In genomic region chr6:119323478-119323877, GRCh38 we compare ENCODE assay signal across 28 cellular contexts. TPM values are rescaled to one million over a fixed set of nuclear protein-coding genes. Genes with fewer than 3 reads are reported as not detected.
DNase-seq lines count a peak whose midpoint lies in the region; ATAC-seq, FAIRE-seq and TF ChIP-seq lines count a peak whose summit lies in the region.
"Had no signal": no experiment of that assay in that cellular context is flagged by ENCODE, and none has a peak within 500 bp of the region (broad histone marks: within the 10 kb centered on the region; RNA-seq: fewer than 3 reads in every experiment).

No MANE protein-coding gene starts in this region.

- POLR2A ChIA-PET in K562 (lab: Yijun Ruan, JAX): no interaction called here

- intact Hi-C loops in K562 (cut with micrococcal nuclease): no loop called here

- no peak overlapping the region for H3K4me2 ChIP-seq in K562 (ENCODE audit: insufficient read depth, low read length)
- H3K4me2 ChIP-seq: BLaER1 treated with 17β-estradiol and CSF1 and Interleukin-3, amounts not matched to agents 10 nM and 100 nM; smooth muscle cell had no signal

- TF ChIP-seq RAD21 in K562 (CRISPR knock-in tag; conservative IDR thresholded peaks at IDR 0.05 in 1 of 2, IDR thresholded peaks at IDR 0.05 in 1 of 2): no peak

- TF ChIP-seq CTCF in K562 (IDR thresholded peaks at IDR 0.05 in 2 of 3, conservative IDR thresholded peaks at IDR 0.05 in 1 of 3; ENCODE audit: insufficient read depth in 2 of 3, low read depth in 1 of 3, low read length in 3 of 3) (no peak), kidney epithelial cell (IDR thresholded peaks at IDR 0.05; ENCODE audit: insufficient read depth, low read length, poor library complexity, severe bottlenecking) (no peak)

- H3K27me3 ChIP-seq in K562 (ENCODE audit: control insufficient read depth in 2 of 2, insufficient read depth in 2 of 2, low read length in 2 of 2): no peaks in the 10 kb centered on the region
- H3K27me3 ChIP-seq in kidney epithelial cell (ENCODE audit: control insufficient read depth, insufficient read depth, low read length): no peaks in the 10 kb centered on the region
- H3K27me3 ChIP-seq: BLaER1 treated with 17β-estradiol and CSF1 and Interleukin-3, amounts not matched to agents 10 nM and 100 nM; gastrocnemius medialis; upper lobe of left lung had no signal

- no peak overlapping the region for H3K27ac ChIP-seq in K562 (ENCODE audit: extremely low read depth, low read depth, low read length)
- H3K27ac ChIP-seq: BLaER1 treated with 17β-estradiol and CSF1 and Interleukin-3, amounts not matched to agents 10 nM and 100 nM; gastrocnemius medialis; HL-60; upper lobe of left lung had no signal

- H3K4me3 ChIP-seq in K562 (no peak overlapping the region), kidney epithelial cell (ENCODE audit: low read depth, low read length) (no peak overlapping the region)
- H3K4me3 ChIP-seq: BLaER1 treated with 17β-estradiol and CSF1 and Interleukin-3, amounts not matched to agents 10 nM and 100 nM; gastrocnemius medialis; smooth muscle cell; upper lobe of left lung had no signal

- peaks cover 73% of the 10 kb centered on the region for H3K36me3 ChIP-seq in K562 (ENCODE audit: control insufficient read depth, insufficient read depth, low read length)
- H3K36me3 ChIP-seq in kidney epithelial cell (ENCODE audit: control insufficient read depth, insufficient read depth, low read length): no peaks in the 10 kb centered on the region
- H3K36me3 ChIP-seq: BLaER1 treated with 17β-estradiol and CSF1 and Interleukin-3, amounts not matched to agents 10 nM and 100 nM; gastrocnemius medialis had no signal

- ATAC-seq in K562: no peak
- no peak for ATAC-seq in stimulated activated naive CD8-positive, alpha-beta T cell treated with anti-CD3 and anti-CD28 coated beads, Interleukin-15, Interleukin-2, amounts not matched to agents 100 U/mL and 50 U/mL, for 24 hours
- ATAC-seq: gastrocnemius medialis, Panc1, WTC11 had no signal

- TF ChIP-seq POLR2A in H54 (IDR thresholded peaks at IDR 0.05; ENCODE audit: low read depth, low read length): no peak
- no peak for TF ChIP-seq POLR2A in K562 (conservative IDR thresholded peaks at IDR 0.05)

- peaks cover 17% of the 10 kb centered on the region for H4K20me1 ChIP-seq in K562 (replicated peaks; ENCODE audit: control insufficient read depth, insufficient read depth, low read length)

- H3K9me3 ChIP-seq in K562 (replicated peaks; ENCODE audit: control insufficient read depth, insufficient read depth, low read depth, low read length): no peaks in the 10 kb centered on the region
- H3K9me3 ChIP-seq: BLaER1 treated with 17β-estradiol and CSF1 and Interleukin-3, amounts not matched to agents 10 nM and 100 nM; gastrocnemius medialis; upper lobe of left lung had no signal

- DNase-seq in H54 (ENCODE audit: insufficient read length, low spot score): no peak
- DNase-seq in M059J (ENCODE audit: low read depth): peak; percentile 17
- DNase-seq in K562 (ENCODE audit: extremely low read depth in 1 of 4, low spot score in 3 of 4): no peak
- peak; percentile 28 for DNase-seq in kidney epithelial cell (ENCODE audit: low read depth)
- no peak for DNase-seq in stimulated activated CD4-positive, alpha-beta T cell treated with anti-CD3 and anti-CD28 coated beads, Interleukin-2, amount 100 ng/mL, for 24 hours
- DNase-seq in OCI-M1 (lab: John Stamatoyannopoulos, UW): no peak
- no peak for DNase-seq in stimulated activated naive CD8-positive, alpha-beta T cell treated with anti-CD3 and anti-CD28 coated beads, Interleukin-15, Interleukin-2, amounts not matched to agents 100 U/mL and 50 U/mL, for 24 hours
- DNase-seq: activated naive CD4-positive, alpha-beta T cell treated with anti-CD3 and anti-CD28 coated beads, Interleukin-2, amount 50 U/mL, for 16 hours; cortex of kidney; endodermal cell; gastrocnemius medialis; GF-D8; hippocampal formation; Kasumi-1; midbrain; NCI-H1092; NCI-H187 treated with DMSO at 0.1 percent for 48 hours; NCI-H2171 treated with DMSO at 0.1 percent for 48 hours; NCI-H510A treated with DMSO at 0.1 percent for 48 hours; NK-92 treated with Interleukin-12 subunit alpha and Interleukin-12 subunit beta, amount 100 ng/mL, for 24 hours; SW 1271; upper lobe of left lung had no signal

- no peak overlapping the region for H2AFZ ChIP-seq in K562 (ENCODE audit: low read depth, low read length)

- H3K9me1 ChIP-seq in K562 (ENCODE audit: control insufficient read depth, insufficient read depth, low read length): peaks cover 5% of the 10 kb centered on the region

- TF ChIP-seq EP300 in K562 (IDR thresholded peaks at IDR 0.05; ENCODE audit: low read length): no peak

- BruUV-seq in K562 (replicated peaks; lab: Mats Ljungman, UMichigan): no TSS peak

- peaks cover 99% of the 10 kb centered on the region for H3K79me2 ChIP-seq in K562 (ENCODE audit: control insufficient read depth, insufficient read depth, low read length)

- H3K9ac ChIP-seq in K562 (ENCODE audit: insufficient read depth in 1 of 2, low read depth in 2 of 2, low read length in 2 of 2): no peak overlapping the region
- H3K9ac ChIP-seq: BLaER1 treated with 17β-estradiol and CSF1 and Interleukin-3, amounts not matched to agents 10 nM and 100 nM had no signal

- H3K4me1 ChIP-seq in K562 (replicated peaks in 1 of 2; ENCODE audit: control insufficient read depth in 2 of 2, insufficient read depth in 2 of 2, low read length in 2 of 2): peaks cover 23 to 61% of the 10 kb centered on the region in 2 experiments
- H3K4me1 ChIP-seq: BLaER1 treated with 17β-estradiol and CSF1 and Interleukin-3, amounts not matched to agents 10 nM and 100 nM; gastrocnemius medialis had no signal

- in situ Hi-C loops in K562 (cut with MboI): no loop called here

- peak; percentile 30 for FAIRE-seq in H54 (lab: Jason Lieb, UNC)
- no peak for FAIRE-seq in K562 (lab: Jason Lieb, UNC)
- FAIRE-seq: GM18507 had no signal

- 100% methylated on average over 2 of the region's 2 CpGs for WGBS in K562 (ENCODE audit: insufficient coverage, low coverage, missing lambda C conversion rate)

- CTCF ChIA-PET in K562 (lab: Yijun Ruan, JAX; ENCODE audit: low intra/inter-chr PET ratio): no interaction called here

TF ChIP-seq in K562, 482 proteins besides CTCF, POLR2A, EP300 and RAD21:
- TF ChIP-seq KAT8 (IDR thresholded peaks at IDR 0.05; ENCODE audit: low read depth): no peak
- no peak for TF ChIP-seq POU5F1 (IDR thresholded peaks at IDR 0.05; ENCODE audit: borderline replicate concordance, low read depth, low read length, partially characterized antibody)
- TF ChIP-seq, protein P1, sequence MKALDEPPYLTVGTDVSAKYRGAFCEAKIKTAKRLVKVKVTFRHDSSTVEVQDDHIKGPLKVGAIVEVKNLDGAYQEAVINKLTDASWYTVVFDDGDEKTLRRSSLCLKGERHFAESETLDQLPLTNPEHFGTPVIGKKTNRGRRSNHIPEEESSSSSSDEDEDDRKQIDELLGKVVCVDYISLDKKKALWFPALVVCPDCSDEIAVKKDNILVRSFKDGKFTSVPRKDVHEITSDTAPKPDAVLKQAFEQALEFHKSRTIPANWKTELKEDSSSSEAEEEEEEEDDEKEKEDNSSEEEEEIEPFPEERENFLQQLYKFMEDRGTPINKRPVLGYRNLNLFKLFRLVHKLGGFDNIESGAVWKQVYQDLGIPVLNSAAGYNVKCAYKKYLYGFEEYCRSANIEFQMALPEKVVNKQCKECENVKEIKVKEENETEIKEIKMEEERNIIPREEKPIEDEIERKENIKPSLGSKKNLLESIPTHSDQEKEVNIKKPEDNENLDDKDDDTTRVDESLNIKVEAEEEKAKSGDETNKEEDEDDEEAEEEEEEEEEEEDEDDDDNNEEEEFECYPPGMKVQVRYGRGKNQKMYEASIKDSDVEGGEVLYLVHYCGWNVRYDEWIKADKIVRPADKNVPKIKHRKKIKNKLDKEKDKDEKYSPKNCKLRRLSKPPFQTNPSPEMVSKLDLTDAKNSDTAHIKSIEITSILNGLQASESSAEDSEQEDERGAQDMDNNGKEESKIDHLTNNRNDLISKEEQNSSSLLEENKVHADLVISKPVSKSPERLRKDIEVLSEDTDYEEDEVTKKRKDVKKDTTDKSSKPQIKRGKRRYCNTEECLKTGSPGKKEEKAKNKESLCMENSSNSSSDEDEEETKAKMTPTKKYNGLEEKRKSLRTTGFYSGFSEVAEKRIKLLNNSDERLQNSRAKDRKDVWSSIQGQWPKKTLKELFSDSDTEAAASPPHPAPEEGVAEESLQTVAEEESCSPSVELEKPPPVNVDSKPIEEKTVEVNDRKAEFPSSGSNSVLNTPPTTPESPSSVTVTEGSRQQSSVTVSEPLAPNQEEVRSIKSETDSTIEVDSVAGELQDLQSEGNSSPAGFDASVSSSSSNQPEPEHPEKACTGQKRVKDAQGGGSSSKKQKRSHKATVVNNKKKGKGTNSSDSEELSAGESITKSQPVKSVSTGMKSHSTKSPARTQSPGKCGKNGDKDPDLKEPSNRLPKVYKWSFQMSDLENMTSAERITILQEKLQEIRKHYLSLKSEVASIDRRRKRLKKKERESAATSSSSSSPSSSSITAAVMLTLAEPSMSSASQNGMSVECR (CRISPR knock-in tag; IDR thresholded peaks at IDR 0.05): no peak
- peak; percentile 11 for TF ChIP-seq MEIS2 (IDR thresholded peaks at IDR 0.05; ENCODE audit: partially characterized antibody)

RNA-seq across cellular contexts. Expression of gene MAN1A1, which starts 26.1 kb away (rescaled TPM):
- total RNA-seq in M059J (2014; rRNA removed; shearing (Covaris generic)): 5.0 and 6.8 TPM in 2 replicates
- 34.5 and 78.1 TPM in 2 replicates for total RNA-seq in K562 (2011; cell fraction: chromatin; rRNA removed; ENCODE audit: low replicate concordance)
- 44.4 and 48.3 TPM in 2 replicates for total RNA-seq in K562 (2011; cell fraction: nucleolus; rRNA removed)
- total RNA-seq in K562 (2011; cell fraction: nucleoplasm; rRNA removed): 69.6 and 93.7 TPM in 2 replicates
- total RNA-seq in K562 (2014; rRNA removed): 74.9 and 77.6 TPM in 2 replicates
- 68.7 and 75.4 TPM in 2 replicates for total RNA-seq in K562 (2014; rRNA removed; fragmentation: Illumina TruSeq; extraction: Trizol)
- 51.1 and 55.2 TPM in 2 replicates for total RNA-seq in K562 (2015; rRNA removed; fragmentation: Illumina TruSeq; extraction: Trizol)
- total RNA-seq in K562 (2021): 75.0 and 78.4 TPM in 2 replicates
- polyA plus RNA-seq in K562 (2011; rRNA removed): 33.3 and 59.7 TPM in 2 replicates
- polyA plus RNA-seq in K562 (2011; cell fraction: cytosol; rRNA removed): 15.3 and 17.2 TPM in 2 replicates
- polyA plus RNA-seq in K562 (2011; cell fraction: nucleus; rRNA removed): 12.3 and 13.9 TPM in 2 replicates
- polyA plus RNA-seq in K562 (2012): 44.4 and 59.0 TPM in 2 replicates
- polyA plus RNA-seq in K562 (2014; fragmentation: Illumina TruSeq; extraction: Trizol): 50.5 and 62.6 TPM in 2 replicates
- 10 to 100 TPM; 24.5 to 27.7 TPM for polyA plus RNA-seq in K562 (2014; fragmentation: Nextera tagmentation; extraction: Ambion mirVana)
- 47.5 and 48.7 TPM in 2 replicates for polyA plus RNA-seq in K562 (2014; rRNA removed)
- 39.6 and 50.2 TPM in 2 replicates for polyA minus RNA-seq in K562 (2011; rRNA and poly(A)+ RNA removed)
- 22.8 and 28.5 TPM in 2 replicates for polyA minus RNA-seq in K562 (2011; cell fraction: cytosol; rRNA and poly(A)+ RNA removed)
- 26.5 and 34.9 TPM in 2 replicates for polyA minus RNA-seq in K562 (2011; cell fraction: nucleus; rRNA and poly(A)+ RNA removed)
- total RNA-seq in kidney epithelial cell: 11.0 and 15.0 TPM in 2 replicates

Comparison
In these comparisons a context has a peak if more than half of its experiments do, and no peak if none do; other contexts are left out.
1. DNase-seq: peak in M059J (single experiment) and kidney epithelial cell (single experiment); none in H54 (single experiment), K562 (0 of 4), stimulated activated CD4-positive, alpha-beta T cell treated with anti-CD3 and anti-CD28 coated beads, Interleukin-2, amount 100 ng/mL, for 24 hours (0 of 2), OCI-M1 (single experiment) and stimulated activated naive CD8-positive, alpha-beta T cell treated with anti-CD3 and anti-CD28 coated beads, Interleukin-15, Interleukin-2, amounts not matched to agents 100 U/mL and 50 U/mL, for 24 hours (single experiment).